In genomic region chr7:140517546-140518369, GRCh38 we compare ENCODE assay signal across 8 cellular contexts. TPM values are rescaled to one million over a fixed set of nuclear protein-coding genes. Genes with fewer than 3 reads are reported as not detected.
DNase-seq lines count a peak whose midpoint lies in the region; ATAC-seq, FAIRE-seq and TF ChIP-seq lines count a peak whose summit lies in the region.

No MANE protein-coding gene starts in this region.

- POLR2A ChIA-PET in RWPE1 (lab: Yijun Ruan, JAX; ENCODE audit: low non-redundant PET): no interaction called here

- no peak overlapping the region for H3K4me3 Mint-ChIP-seq in activated T-helper 17 cell treated with anti-CD3 and anti-CD28 coated beads, Interleukin-2, amount 50 U/mL, for 72 hours

- FAIRE-seq in GM12891 (lab: Jason Lieb, UNC): peak; percentile 84

- peak; percentile 93 for TF ChIP-seq CTCF in RWPE1 (conservative IDR thresholded peaks at IDR 0.05; ENCODE audit: low read depth)
- peak; percentile 92 for TF ChIP-seq CTCF in foreskin fibroblast (IDR thresholded peaks at IDR 0.05; ENCODE audit: low read depth, low read length)

- H3K27ac ChIP-seq in RWPE1 (no peak overlapping the region), subcutaneous abdominal adipose tissue (ENCODE audit: low read depth, low read length) (peak overlapping the region; percentile 41)

- H3K27me3 ChIP-seq in MG63: no peaks in the 10 kb centered on the region
- no peaks in the 10 kb centered on the region for H3K27me3 ChIP-seq in subcutaneous abdominal adipose tissue (ENCODE audit: control insufficient read depth in 5 of 5, insufficient read depth in 4 of 5, low read length in 5 of 5)

- peaks cover 4% of the 10 kb centered on the region for H3K27me3 Mint-ChIP-seq in activated T-helper 17 cell treated with anti-CD3 and anti-CD28 coated beads, Interleukin-2, amount 50 U/mL, for 72 hours

- no peak overlapping the region for H3K9ac ChIP-seq in subcutaneous abdominal adipose tissue (ENCODE audit: low read length in 5 of 5)

- peaks cover 0 to 20% (median 19%) of the 10 kb centered on the region in 5 donors for H3K4me1 ChIP-seq in subcutaneous abdominal adipose tissue (ENCODE audit: control insufficient read depth in 5 of 5, insufficient read depth in 5 of 5, low read length in 5 of 5)

- H3K9me3 ChIP-seq in MG63: no peaks in the 10 kb centered on the region
- H3K9me3 ChIP-seq in subcutaneous abdominal adipose tissue (ENCODE audit: control insufficient read depth in 5 of 5, low read length in 5 of 5): no peaks in the 10 kb centered on the region

- H3K4me1 Mint-ChIP-seq in activated T-helper 17 cell treated with anti-CD3 and anti-CD28 coated beads, Interleukin-2, amount 50 U/mL, for 72 hours: no peaks in the 10 kb centered on the region

- H3K36me3 ChIP-seq in MG63 (peaks cover 5% of the 10 kb centered on the region), subcutaneous abdominal adipose tissue (ENCODE audit: control insufficient read depth in 5 of 5, insufficient read depth in 5 of 5, low read length in 5 of 5) (peaks cover 0 to 23% (median 17%) of the 10 kb centered on the region in 5 donors)

- H3K36me3 Mint-ChIP-seq in activated T-helper 17 cell treated with anti-CD3 and anti-CD28 coated beads, Interleukin-2, amount 50 U/mL, for 72 hours (ENCODE audit: low read depth): no peaks in the 10 kb centered on the region

- H3K9me3 Mint-ChIP-seq in activated T-helper 17 cell treated with anti-CD3 and anti-CD28 coated beads, Interleukin-2, amount 50 U/mL, for 72 hours: no peaks in the 10 kb centered on the region

- no peak overlapping the region for H3K27ac Mint-ChIP-seq in activated T-helper 17 cell treated with anti-CD3 and anti-CD28 coated beads, Interleukin-2, amount 50 U/mL, for 72 hours

- ATAC-seq in activated T-helper 17 cell treated with anti-CD3 and anti-CD28 coated beads, Interleukin-2, amount 50 U/mL, for 72 hours (replicated peaks): peak; percentile 90
- no peak for ATAC-seq in GM19023 (IDR thresholded peaks at IDR 0.05; ENCODE audit: unreplicated experiment)

- H3K4me3 ChIP-seq in MG63 (no peak overlapping the region), foreskin fibroblast (ENCODE audit: low read depth in 1 of 2, low read length in 2 of 2) (no peak overlapping the region), subcutaneous abdominal adipose tissue (ENCODE audit: low read depth in 1 of 5, low read length in 5 of 5) (no peak overlapping the region)

- no peak for TF ChIP-seq POLR2A in GM12891 (IDR thresholded peaks at IDR 0.05; ENCODE audit: low read depth, low read length)

- DNase-seq in GM12891 (ENCODE audit: insufficient read length, low spot score) (peak; percentile 69), MG63 (peak; percentile 62), RWPE1 (ENCODE audit: low spot score) (peak; percentile 69), foreskin fibroblast (peak; percentile 85 to 96), non-pigmented ciliary epithelial cell (ENCODE audit: low read depth) (peak; percentile 66)

- CTCF ChIA-PET in RWPE1 (lab: Yijun Ruan, JAX): interaction anchor here (0.6 to 2.8 kb wide), 11 partner anchors 18 to 156 kb away, joined by 3 to 31 read pairs (median 3); partner anchors contain the start of gene DENND2A

TF ChIP-seq in GM12891, 5 proteins besides CTCF, POLR2A, EP300 and RAD21:
- no peak for TF ChIP-seq POU2F2 (IDR thresholded peaks at IDR 0.05; ENCODE audit: low read depth, low read length)

RNA-seq across cellular contexts. Expression of gene MKRN1, which starts 38.5 kb away (rescaled TPM):
- 50.5 TPM for polyA plus RNA-seq in GM12891 (2012; ENCODE audit: low read depth, missing spikeins)
- total RNA-seq in MG63 (2014; rRNA removed; shearing (Covaris generic); ENCODE audit: low replicate concordance): 29.7 and 45.8 TPM in 2 replicates
- total RNA-seq in activated T-helper 17 cell treated with anti-CD3 and anti-CD28 coated beads, Interleukin-2, amount 50 U/mL, for 72 hours: 10 to 100 TPM; 77.6 to 81.5 TPM
